In the genomic region with DNA sequence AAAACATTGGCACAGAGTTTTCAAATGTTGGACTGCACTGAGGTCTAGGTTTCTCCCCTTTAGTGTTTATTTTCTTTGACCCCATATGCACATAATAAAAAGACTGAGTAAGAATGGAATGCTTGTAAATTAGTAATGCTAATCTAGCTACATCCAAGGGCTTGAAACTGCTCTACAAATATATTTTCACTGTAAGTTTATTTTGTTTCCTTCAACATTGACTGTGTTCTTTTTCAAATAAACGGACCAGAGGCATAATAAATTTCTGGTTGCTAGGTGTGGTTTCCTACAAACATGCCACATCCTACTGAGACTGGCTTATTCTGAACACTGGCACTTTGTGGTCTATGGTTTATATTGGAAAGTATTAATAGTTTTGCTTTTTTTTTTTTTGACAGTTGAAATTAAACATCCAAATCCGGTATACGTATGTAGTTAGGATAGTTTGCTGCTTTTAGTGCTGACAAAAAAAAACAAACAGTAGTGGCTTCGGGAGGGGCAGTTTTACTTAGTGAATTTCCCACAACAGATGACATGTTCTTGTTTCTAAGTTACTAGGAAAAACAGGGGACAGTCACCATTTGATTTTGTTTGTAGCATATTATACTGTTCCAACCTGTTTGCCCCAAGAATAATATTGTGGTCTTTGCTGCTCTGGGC, we compare ENCODE assay signal across 8 cellular contexts. TPM values are rescaled to one million over a fixed set of nuclear protein-coding genes. Genes with fewer than 3 reads are reported as not detected.
A peak's percentile ranks its signal among the peaks of the same experiment; 100 is the strongest.
DNase-seq lines count a peak whose midpoint lies in the region; ATAC-seq, FAIRE-seq and TF ChIP-seq lines count a peak whose summit lies in the region.

No MANE protein-coding gene starts in this region.

- TF ChIP-seq EP300 in HepG2 (IDR thresholded peaks at IDR 0.05; ENCODE audit: low read depth in 2 of 2, low read length in 2 of 2) (no peak), HepG2 (CRISPR knock-in tag; IDR thresholded peaks at IDR 0.05; ENCODE audit: borderline replicate concordance) (no peak)

- no peaks in the 10 kb centered on the region for H3K36me3 Mint-ChIP-seq in Calu3 (ENCODE audit: insufficient read depth, unreplicated experiment)

- no peaks in the 10 kb centered on the region for H3K27me3 Mint-ChIP-seq in Calu3 (ENCODE audit: unreplicated experiment)

- H3K36me3 ChIP-seq in HepG2 (replicated peaks in 1 of 2; ENCODE audit: control insufficient read depth in 1 of 2, insufficient read depth in 2 of 2, low read length in 2 of 2) = no peaks in the 10 kb centered on the region

- ATAC-seq in HG03460 (IDR thresholded peaks at IDR 0.05; ENCODE audit: unreplicated experiment) (peak; percentile 46), HepG2 (no peak), GM21526 (IDR thresholded peaks at IDR 0.05; ENCODE audit: low FRiP score, unreplicated experiment) (no peak)

- CTCF ChIA-PET in Calu3 (lab: Charles Lee) = no interaction called here
- CTCF ChIA-PET in HepG2 (lab: Yijun Ruan, JAX; ENCODE audit: low intra/inter-chr PET ratio, low total read pairs) = no interaction called here

- POLR2A ChIA-PET in HepG2 (lab: Yijun Ruan, JAX) = no interaction called here

- TF ChIP-seq POLR2A in HepG2 (IDR thresholded peaks at IDR 0.05; ENCODE audit: insufficient read depth in 1 of 2, low read depth in 2 of 2, low read length in 2 of 2) = no peak

- no peak overlapping the region for H3K27ac Mint-ChIP-seq in Calu3 (ENCODE audit: unreplicated experiment)

- H3K4me2 ChIP-seq in HepG2 (ENCODE audit: low read depth, low read length) = no peak overlapping the region

- H3K4me1 Mint-ChIP-seq in Calu3 (ENCODE audit: low read depth, unreplicated experiment) = peaks cover 6% of the 10 kb centered on the region

- H3K9ac ChIP-seq in HepG2 (ENCODE audit: insufficient read depth, low read depth, low read length) = no peak overlapping the region

- DNase-seq in AG20443 (ENCODE audit: low spot score) = peak; percentile 38
- DNase-seq in astrocyte of the spinal cord (ENCODE audit: low read depth, low spot score) = peak; percentile 72
- peak; percentile 34 for DNase-seq in myocyte (ENCODE audit: low read depth)
- DNase-seq in Calu3 = no peak
- no peak for DNase-seq in HepG2 (ENCODE audit: low spot score)
- no peak for DNase-seq in ecto neural progenitor cell (ENCODE audit: low spot score)

- no TSS peak for BruUV-seq in Calu3 (replicated peaks; lab: Mats Ljungman, UMichigan)
- BruUV-seq in HepG2 (replicated peaks; lab: Mats Ljungman, UMichigan) = no TSS peak

- TF ChIP-seq RAD21 in HepG2 (CRISPR knock-in tag; IDR thresholded peaks at IDR 0.05) = no peak

- no peaks in the 10 kb centered on the region for H3K79me2 ChIP-seq in HepG2 (ENCODE audit: insufficient read depth, low read length)

- no peak overlapping the region for H2AFZ ChIP-seq in HepG2 (ENCODE audit: low read length)

- H3K4me1 ChIP-seq in HepG2 (ENCODE audit: insufficient read depth, low read length) = no peaks in the 10 kb centered on the region

- no peak overlapping the region for H3K4me3 ChIP-seq in astrocyte of the spinal cord (ENCODE audit: low read depth, low read length)
- H3K4me3 ChIP-seq in HepG2 (replicated peaks in 1 of 3; ENCODE audit: insufficient read depth in 1 of 3, low read depth in 2 of 3, low read length in 3 of 3) = no peak overlapping the region

- H3K9me3 Mint-ChIP-seq in Calu3 (ENCODE audit: low read depth, unreplicated experiment) = no peaks in the 10 kb centered on the region

- intact Hi-C loops in Calu3 (cut with micrococcal nuclease; ENCODE audit: unreplicated experiment) = no loop called here
- intact Hi-C loops in HepG2 (cut with micrococcal nuclease; ENCODE audit: unreplicated experiment) = no loop called here

- no peak for FAIRE-seq in HepG2 (lab: Jason Lieb, UNC)

- no peak overlapping the region for H3K27ac ChIP-seq in HepG2 (ENCODE audit: extremely low read length, insufficient read depth, low read length)

- no peaks in the 10 kb centered on the region for H4K20me1 ChIP-seq in HepG2 (ENCODE audit: insufficient read depth, low read length)

- in situ Hi-C loops in astrocyte of the spinal cord (cut with HindIII; ENCODE audit: low sequenced_read_pairs) (no loop called here), HepG2 (cut with HindIII; ENCODE audit: extremely low pct_ligation_motif_present, low pct_unique_long_range_greater_than_20kb) (no loop called here)

- no peaks in the 10 kb centered on the region for H3K9me3 ChIP-seq in HepG2 (ENCODE audit: low read length)

- WGBS in HepG2 (ENCODE audit: low lambda C conversion rate) = 97% methylated on average over 4 of the region's 4 CpGs

- no peaks in the 10 kb centered on the region for H3K27me3 ChIP-seq in HepG2 (ENCODE audit: control insufficient read depth in 1 of 2, insufficient read depth in 2 of 2, low read length in 2 of 2)

- H3K4me3 Mint-ChIP-seq in Calu3 (ENCODE audit: low read depth, unreplicated experiment) = no peak overlapping the region

- TF ChIP-seq CTCF in astrocyte of the spinal cord (IDR thresholded peaks at IDR 0.05; ENCODE audit: low read depth, low read length) (no peak), Calu3 (IDR thresholded peaks at IDR 0.05; ENCODE audit: unreplicated experiment) (no peak), HepG2 (CRISPR knock-in tag; IDR thresholded peaks at IDR 0.05) (no peak)

TF ChIP-seq in HepG2, 621 proteins besides CTCF, POLR2A, EP300 and RAD21:
- no peak for TF ChIP-seq HDAC2 (CRISPR knock-in tag; IDR thresholded peaks at IDR 0.05)

RNA-seq across cellular contexts. Expression of a gene that starts 13.2 kb away (rescaled TPM):
- total RNA-seq in myocyte = 4.1 and 4.7 TPM in 2 replicates
- polyA plus RNA-seq in myocyte (2012) = 6.2 TPM
- total RNA-seq in Calu3 (2022) = 5.6 and 6.4 TPM in 2 replicates
- total RNA-seq in HepG2 (2016; rRNA removed; fragmentation: Illumina TruSeq; extraction: Trizol) = 1.7 and 2.3 TPM in 2 replicates
- 1.3 and 2.4 TPM in 2 replicates for total RNA-seq in HepG2 (2016; cell fraction: cytosol; rRNA removed; fragmentation: Illumina TruSeq; extraction: Trizol; ENCODE audit: low read depth)
- total RNA-seq in HepG2 (2016; cell fraction: insoluble cytoplasmic fraction; rRNA removed; fragmentation: Illumina TruSeq; extraction: Trizol) = 1.6 and 3.5 TPM in 2 replicates
- total RNA-seq in HepG2 (2016; cell fraction: membrane; rRNA removed; fragmentation: Illumina TruSeq; extraction: Trizol) = 1.3 and 2.4 TPM in 2 replicates
- 5.5 and 5.6 TPM in 2 replicates for total RNA-seq in HepG2 (2016; cell fraction: nucleus; rRNA removed; fragmentation: Illumina TruSeq; extraction: Trizol)
- polyA plus RNA-seq in HepG2 (2011; rRNA removed) = 1.8 and 2.2 TPM in 2 replicates
- polyA plus RNA-seq in HepG2 (2011; cell fraction: cytosol; rRNA removed) = 1.2 and 1.8 TPM in 2 replicates
- polyA plus RNA-seq in HepG2 (2011; cell fraction: nucleus; rRNA removed) = 3.3 and 4.2 TPM in 2 replicates
- 0.89 and 1.7 TPM in 2 replicates for polyA plus RNA-seq in HepG2 (2012)
- polyA plus RNA-seq in HepG2 (2016; cell fraction: cytosol; fragmentation: Illumina TruSeq; extraction: Trizol; ENCODE audit: low read depth) = 0.38 and 0.59 TPM in 2 replicates
- 1.3 and 1.9 TPM in 2 replicates for polyA plus RNA-seq in HepG2 (2016; cell fraction: insoluble cytoplasmic fraction; fragmentation: Illumina TruSeq; extraction: Trizol; ENCODE audit: low read depth)
- polyA plus RNA-seq in HepG2 (2016; cell fraction: membrane; fragmentation: Illumina TruSeq; extraction: Trizol; ENCODE audit: low read depth) = 0.49 and 1.0 TPM in 2 replicates
- 6.4 and 6.6 TPM in 2 replicates for polyA plus RNA-seq in HepG2 (2016; cell fraction: nucleus; fragmentation: Illumina TruSeq; extraction: Trizol; ENCODE audit: insufficient read depth, low read depth)
- 5.5 and 9.5 TPM in 2 replicates for polyA minus RNA-seq in HepG2 (2011; rRNA and poly(A)+ RNA removed; ENCODE audit: low replicate concordance)
- 0.44 and 1.2 TPM in 2 replicates for polyA minus RNA-seq in HepG2 (2011; cell fraction: cytosol; rRNA and poly(A)+ RNA removed)
- 12.1 and 12.4 TPM in 2 replicates for polyA minus RNA-seq in HepG2 (2011; cell fraction: nucleus; rRNA and poly(A)+ RNA removed)

RNA-seq across cellular contexts. Expression of a gene that starts 39.0 kb away (rescaled TPM):
- 4.1 and 4.5 TPM in 2 replicates for total RNA-seq in myocyte
- 8.2 TPM for polyA plus RNA-seq in myocyte (2012)
- total RNA-seq in Calu3 (2022) = 16.4 and 18.6 TPM in 2 replicates
- total RNA-seq in HepG2 (2016; rRNA removed; fragmentation: Illumina TruSeq; extraction: Trizol) = 3.6 and 4.9 TPM in 2 replicates
- 0.71 and 0.97 TPM in 2 replicates for total RNA-seq in HepG2 (2016; cell fraction: cytosol; rRNA removed; fragmentation: Illumina TruSeq; extraction: Trizol; ENCODE audit: low read depth)
- total RNA-seq in HepG2 (2016; cell fraction: insoluble cytoplasmic fraction; rRNA removed; fragmentation: Illumina TruSeq; extraction: Trizol) = 3.3 and 5.0 TPM in 2 replicates
- 1.4 and 2.2 TPM in 2 replicates for total RNA-seq in HepG2 (2016; cell fraction: membrane; rRNA removed; fragmentation: Illumina TruSeq; extraction: Trizol)
- total RNA-seq in HepG2 (2016; cell fraction: nucleus; rRNA removed; fragmentation: Illumina TruSeq; extraction: Trizol) = 4.4 and 4.8 TPM in 2 replicates
- polyA plus RNA-seq in HepG2 (2011; rRNA removed) = 2.8 and 3.6 TPM in 2 replicates
- polyA plus RNA-seq in HepG2 (2011; cell fraction: cytosol; rRNA removed) = 1.8 and 2.3 TPM in 2 replicates
- 2.9 and 3.8 TPM in 2 replicates for polyA plus RNA-seq in HepG2 (2011; cell fraction: nucleus; rRNA removed)
- 4.6 and 4.8 TPM in 2 replicates for polyA plus RNA-seq in HepG2 (2012)
- polyA plus RNA-seq in HepG2 (2016; cell fraction: cytosol; fragmentation: Illumina TruSeq; extraction: Trizol; ENCODE audit: low read depth) = 1.7 TPM in 2 replicates
- 6.2 and 6.8 TPM in 2 replicates for polyA plus RNA-seq in HepG2 (2016; cell fraction: insoluble cytoplasmic fraction; fragmentation: Illumina TruSeq; extraction: Trizol; ENCODE audit: low read depth)
- polyA plus RNA-seq in HepG2 (2016; cell fraction: membrane; fragmentation: Illumina TruSeq; extraction: Trizol; ENCODE audit: low read depth) = 2.0 and 2.6 TPM in 2 replicates
- polyA plus RNA-seq in HepG2 (2016; cell fraction: nucleus; fragmentation: Illumina TruSeq; extraction: Trizol; ENCODE audit: insufficient read depth, low read depth) = 12.9 and 14.2 TPM in 2 replicates
- 0.12 and 2.1 TPM in 2 replicates for polyA minus RNA-seq in HepG2 (2011; rRNA and poly(A)+ RNA removed; ENCODE audit: low replicate concordance)
- 0.79 TPM in 1 of 2 replicates, not detected in the other for polyA minus RNA-seq in HepG2 (2011; cell fraction: cytosol; rRNA and poly(A)+ RNA removed)
- 2.4 and 4.2 TPM in 2 replicates for polyA minus RNA-seq in HepG2 (2011; cell fraction: nucleus; rRNA and poly(A)+ RNA removed)

Comparison
In these comparisons a context has a peak if more than half of its experiments do, and no peak if none do; other contexts are left out.
1. DNase-seq: peak in AG20443 (single experiment), astrocyte of the spinal cord (single experiment) and myocyte (single experiment); none in Calu3 (single experiment), HepG2 (single experiment) and ecto neural progenitor cell (single experiment).